In the genomic region with DNA sequence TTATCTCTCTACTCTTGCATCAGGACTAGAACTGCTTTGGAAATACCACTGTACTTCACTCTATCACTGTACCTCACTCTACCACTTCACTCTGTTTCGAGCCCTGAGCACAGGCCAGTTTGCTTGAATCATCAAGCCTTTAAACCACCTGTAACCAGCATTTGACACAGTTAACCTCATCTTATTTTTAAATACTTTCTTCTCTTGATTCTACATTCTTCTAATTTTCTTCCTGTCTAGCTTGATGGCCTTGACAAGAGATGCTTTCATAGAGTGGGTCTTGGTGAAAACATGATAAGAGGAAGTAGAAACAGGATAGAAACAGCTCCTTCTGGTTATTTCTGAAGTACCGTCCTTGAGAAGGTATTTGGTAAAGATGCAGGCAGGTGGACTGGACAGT, we compare ENCODE assay signal across 17 cellular contexts.
"Had no signal": no experiment of that assay in that cellular context is flagged by ENCODE, and none has a peak within 500 bp of the region (broad histone marks: within the 10 kb centered on the region; RNA-seq: fewer than 3 reads in every experiment).

No MANE protein-coding gene starts in this region.

- H3K4me1 ChIP-seq: esophagus squamous epithelium, prostate gland had no signal

- H3K27me3 ChIP-seq: esophagus squamous epithelium, tibial nerve had no signal

- H3K4me3 ChIP-seq: esophagus squamous epithelium, prostate gland, skin epidermis, tibial nerve had no signal

- H3K27ac ChIP-seq: esophagus squamous epithelium, prostate gland, skin epidermis, tibial nerve, VCaP had no signal

- H3K9me3 ChIP-seq: esophagus squamous epithelium, prostate gland had no signal

- DNase-seq: activated CD4-positive, alpha-beta T cell treated with anti-CD3 and anti-CD28 coated beads for 1 hour; activated CD4-positive, alpha-beta T cell treated with anti-CD3 and anti-CD28 coated beads, Interleukin-2, amount 50 U/mL, for 4 hours; activated naive CD4-positive, alpha-beta T cell; activated naive CD8-positive, alpha-beta T cell treated with anti-CD3 and anti-CD28 coated beads, Interleukin-2, amount 10 ng/mL, durations not matched to agents 7 days and 5 days; activated T-cell treated with anti-CD3 and anti-CD28 coated beads for 4 hours; cortex of kidney; effector CD4-positive, alpha-beta T cell; esophagus squamous epithelium; glutamatergic neuron; right cardiac atrium; stimulated activated CD4-positive, alpha-beta T cell treated with anti-CD3 and anti-CD28 coated beads, Interleukin-15, amount 100 ng/mL, for 24 hours; stimulated activated CD4-positive, alpha-beta T cell treated with anti-CD3 and anti-CD28 coated beads, Interleukin-4, amount 100 ng/mL, for 1 hour; stimulated activated naive CD4-positive, alpha-beta T cell had no signal

- ATAC-seq: right cardiac atrium had no signal

- H3K36me3 ChIP-seq: esophagus squamous epithelium, prostate gland, tibial nerve had no signal
